In genomic region chr2:207833265-207833751, GRCh38 we compare ENCODE assay signal across 11 cellular contexts.
DNase-seq lines count a peak whose midpoint lies in the region; ATAC-seq, FAIRE-seq and TF ChIP-seq lines count a peak whose summit lies in the region.
"Had no signal": no experiment of that assay in that cellular context is flagged by ENCODE, and none has a peak within 500 bp of the region (broad histone marks: within the 10 kb centered on the region; RNA-seq: fewer than 3 reads in every experiment).

No MANE protein-coding gene starts in this region.

- POLR2A ChIA-PET in GM12878 (lab: Charles Lee): no interaction called here

- TF ChIP-seq EP300 in GM12878 (IDR thresholded peaks at IDR 0.05; ENCODE audit: borderline replicate concordance in 1 of 2, control insufficient read depth in 1 of 2, low read depth in 2 of 2, low read length in 2 of 2): no peak

- 62% methylated on average over 3 of the region's 3 CpGs for WGBS in GM12878 (ENCODE audit: insufficient coverage, insufficient replicate concordance, low lambda C conversion rate, missing lambda C conversion rate)

- no peak overlapping the region for H3K4me2 ChIP-seq in GM12878 (ENCODE audit: control insufficient read depth, insufficient read depth)
- H3K4me2 ChIP-seq in GM23338: no peak overlapping the region

- peaks cover 4% of the 10 kb centered on the region for H3K27me3 Mint-ChIP-seq in GM23338 (ENCODE audit: insufficient read depth, low read depth, poor library complexity)
- H3K27me3 Mint-ChIP-seq in activated T-helper 1 cell treated with anti-CD3 and anti-CD28 coated beads, Interleukin-12 subunit alpha, Interleukin-12 subunit beta, Interleukin-2, Interleukin-4 antibody, amounts not matched to agents 30 ng/mL and 10 ng/mL and 1 ng/mL, durations not matched to agents 14 hours and 24 hours and 36 hours (ENCODE audit: insufficient read depth): no peaks in the 10 kb centered on the region

- CTCF ChIA-PET in GM12878 (lab: Yijun Ruan, JAX): no interaction called here

- H4K20me1 ChIP-seq in GM12878 (ENCODE audit: control insufficient read depth, insufficient read depth) (no peaks in the 10 kb centered on the region), GM23338 (replicated peaks; ENCODE audit: insufficient read depth) (no peaks in the 10 kb centered on the region)

- no peaks in the 10 kb centered on the region for H3K36me3 Mint-ChIP-seq in GM23338 (ENCODE audit: low read depth)
- no peaks in the 10 kb centered on the region for H3K36me3 Mint-ChIP-seq in activated T-helper 1 cell treated with anti-CD3 and anti-CD28 coated beads, Interleukin-12 subunit alpha, Interleukin-12 subunit beta, Interleukin-2, Interleukin-4 antibody, amounts not matched to agents 30 ng/mL and 10 ng/mL and 1 ng/mL, durations not matched to agents 14 hours and 24 hours and 36 hours (ENCODE audit: low read depth)

- H3K79me2 ChIP-seq in GM12878 (ENCODE audit: control insufficient read depth, insufficient read depth, low read length) (no peaks in the 10 kb centered on the region), GM23338 (replicated peaks; ENCODE audit: insufficient read depth) (no peaks in the 10 kb centered on the region)

- BruUV-seq in GM12878 (replicated peaks; lab: Mats Ljungman, UMichigan): no TSS peak

- no peak for TF ChIP-seq POLR2A in GM12878 (IDR thresholded peaks at IDR 0.05; ENCODE audit: low read depth, low read length)

- SMC1A ChIA-PET in GM12878 (lab: Charles Lee; ENCODE audit: uncharacterized antibody, unreplicated experiment): no interaction called here

- no peak overlapping the region for H3K4me3 ChIP-seq in GM12878
- H3K4me3 ChIP-seq in GM23338: no peak overlapping the region
- H3K4me3 ChIP-seq: cardiac muscle cell had no signal

- no peaks in the 10 kb centered on the region for H3K9me3 Mint-ChIP-seq in GM23338
- no peaks in the 10 kb centered on the region for H3K9me3 Mint-ChIP-seq in activated T-helper 1 cell treated with anti-CD3 and anti-CD28 coated beads, Interleukin-12 subunit alpha, Interleukin-12 subunit beta, Interleukin-2, Interleukin-4 antibody, amounts not matched to agents 30 ng/mL and 10 ng/mL and 1 ng/mL, durations not matched to agents 14 hours and 24 hours and 36 hours

- intact Hi-C loops in GM12878 (cut with micrococcal nuclease; ENCODE audit: unreplicated experiment): no loop called here
- intact Hi-C loops in activated T-helper 1 cell treated with anti-CD3 and anti-CD28 coated beads, Interleukin-12 subunit alpha, Interleukin-12 subunit beta, Interleukin-2, Interleukin-4 antibody, amounts not matched to agents 30 ng/mL and 10 ng/mL and 1 ng/mL, durations not matched to agents 14 hours and 24 hours and 36 hours (cut with micrococcal nuclease): no loop called here

- H3K36me3 ChIP-seq in GM12878 (ENCODE audit: control insufficient read depth in 2 of 2, insufficient read depth in 2 of 2, low read length in 1 of 2): no peaks in the 10 kb centered on the region
- H3K36me3 ChIP-seq in GM23338 (ENCODE audit: insufficient read depth): no peaks in the 10 kb centered on the region
- H3K36me3 ChIP-seq: cardiac muscle cell had no signal

- H3K4me1 ChIP-seq in GM12878 (ENCODE audit: control insufficient read depth, insufficient read depth, low read length) (peaks cover 11% of the 10 kb centered on the region), GM23338 (ENCODE audit: insufficient read depth) (peaks cover 22% of the 10 kb centered on the region)

- ATAC-seq in GM18499 (IDR thresholded peaks at IDR 0.05; ENCODE audit: insufficient read depth, unreplicated experiment): peak; percentile 95
- peak; percentile 98 for ATAC-seq in GM21360 (IDR thresholded peaks at IDR 0.05; ENCODE audit: unreplicated experiment)
- peak; percentile 91 for ATAC-seq in HG03108 (IDR thresholded peaks at IDR 0.05; ENCODE audit: unreplicated experiment)
- ATAC-seq in GM12878: peak; percentile 99
- ATAC-seq in GM23338: no peak

- no peak for TF ChIP-seq CTCF in GM12878 (IDR thresholded peaks at IDR 0.05 in 2 of 3, conservative IDR thresholded peaks at IDR 0.05 in 1 of 3; ENCODE audit: control insufficient read depth in 2 of 3, extremely low read depth in 1 of 3, insufficient read depth in 1 of 3, low read depth in 3 of 3, low read length in 3 of 3)
- TF ChIP-seq CTCF in GM23338 (conservative IDR thresholded peaks at IDR 0.05; ENCODE audit: low read depth in 2 of 2): no peak

- H3F3A ChIP-seq in GM23338 (replicated peaks; ENCODE audit: low read depth): no peaks in the 10 kb centered on the region

- H3K27me3 ChIP-seq in GM12878 (replicated peaks in 1 of 2; ENCODE audit: control insufficient read depth in 2 of 2, insufficient read depth in 2 of 2, low read length in 1 of 2): no peaks in the 10 kb centered on the region
- no peaks in the 10 kb centered on the region for H3K27me3 ChIP-seq in GM23338 (ENCODE audit: insufficient read depth)
- H3K27me3 ChIP-seq: cardiac muscle cell had no signal

- no peaks in the 10 kb centered on the region for H3K9me3 ChIP-seq in GM12878 (replicated peaks; ENCODE audit: control insufficient read depth, insufficient read depth, low read length)

- H2AFZ ChIP-seq in GM12878 (ENCODE audit: control insufficient read depth, low read depth, low read length) (no peak overlapping the region), GM23338 (no peak overlapping the region)

- H3K9me2 ChIP-seq in GM23338 (ENCODE audit: insufficient read depth): no peaks in the 10 kb centered on the region; the same call in 1 of the 2 replicates

- no peak for TF ChIP-seq RAD21 in GM12878 (IDR thresholded peaks at IDR 0.05; ENCODE audit: insufficient read depth, low read depth, low read length)

- no peak overlapping the region for H3K27ac ChIP-seq in GM12878 (ENCODE audit: control insufficient read depth, insufficient read depth)
- no peak overlapping the region for H3K27ac ChIP-seq in GM23338 (ENCODE audit: low read depth)
- H3K27ac ChIP-seq: cardiac muscle cell had no signal

- no peak overlapping the region for H3K4me3 Mint-ChIP-seq in GM23338
- no peak overlapping the region for H3K4me3 Mint-ChIP-seq in activated T-helper 1 cell treated with anti-CD3 and anti-CD28 coated beads, Interleukin-12 subunit alpha, Interleukin-12 subunit beta, Interleukin-2, Interleukin-4 antibody, amounts not matched to agents 30 ng/mL and 10 ng/mL and 1 ng/mL, durations not matched to agents 14 hours and 24 hours and 36 hours

- RAD21 ChIA-PET in GM12878 (lab: Charles Lee; ENCODE audit: unreplicated experiment): no interaction called here

- no peak overlapping the region for H3K9ac ChIP-seq in GM12878 (ENCODE audit: control insufficient read depth, insufficient read depth, low read length)

- H3K27ac Mint-ChIP-seq in GM23338: no peak overlapping the region
- H3K27ac Mint-ChIP-seq in activated T-helper 1 cell treated with anti-CD3 and anti-CD28 coated beads, Interleukin-12 subunit alpha, Interleukin-12 subunit beta, Interleukin-2, Interleukin-4 antibody, amounts not matched to agents 30 ng/mL and 10 ng/mL and 1 ng/mL, durations not matched to agents 14 hours and 24 hours and 36 hours: no peak overlapping the region

- in situ Hi-C loops in GM12878 (cut with MboI): no loop called here

- H3K4me1 Mint-ChIP-seq in GM23338: peaks cover 24% of the 10 kb centered on the region
- peaks cover 16% of the 10 kb centered on the region for H3K4me1 Mint-ChIP-seq in activated T-helper 1 cell treated with anti-CD3 and anti-CD28 coated beads, Interleukin-12 subunit alpha, Interleukin-12 subunit beta, Interleukin-2, Interleukin-4 antibody, amounts not matched to agents 30 ng/mL and 10 ng/mL and 1 ng/mL, durations not matched to agents 14 hours and 24 hours and 36 hours (ENCODE audit: low read depth)

- DNase-seq in GM12878 (ENCODE audit: low read depth, low spot score) (peak; percentile 31), GM23338 (ENCODE audit: low spot score) (no peak), amygdala (lab: John Stamatoyannopoulos, UW) (no peak), CD1c-positive myeloid dendritic cell (ENCODE audit: extremely low spot score) (no peak)
- no peak for DNase-seq in activated T-helper 1 cell treated with anti-CD3 and anti-CD28 coated beads, Interleukin-12 subunit alpha, Interleukin-12 subunit beta, Interleukin-2, Interleukin-4 antibody, amounts not matched to agents 30 ng/mL and 10 ng/mL and 1 ng/mL, durations not matched to agents 14 hours and 24 hours and 36 hours (ENCODE audit: low spot score)
- DNase-seq: EL, substantia nigra had no signal

- FAIRE-seq in GM12878 (lab: Jason Lieb, UNC): peak; percentile 94

TF ChIP-seq in GM12878, 131 proteins besides CTCF, POLR2A, EP300 and RAD21 (continues in another document):
- TF ChIP-seq JUNB (IDR thresholded peaks at IDR 0.05): peak; percentile 85
- TF ChIP-seq MTA2 (IDR thresholded peaks at IDR 0.05; ENCODE audit: low read depth): peak; percentile 24; the same call in 1 of the 2 replicates
- peak; percentile 23; the same call in 1 of the 2 replicates for TF ChIP-seq IKZF1 (conservative IDR thresholded peaks at IDR 0.05)
- TF ChIP-seq NR2F1 (conservative IDR thresholded peaks at IDR 0.05): no peak
- TF ChIP-seq RUNX3 (IDR thresholded peaks at IDR 0.05; ENCODE audit: low read length): peak; percentile 28; the same call in 1 of the 2 replicates

TF ChIP-seq in GM23338, 12 proteins besides CTCF, POLR2A, EP300 and RAD21 (continues in another document):
- no peak for TF ChIP-seq POLR2AphosphoS5 (IDR thresholded peaks at IDR 0.05; ENCODE audit: low read depth)
- TF ChIP-seq ETS1 (IDR thresholded peaks at IDR 0.05): no peak
- no peak for TF ChIP-seq EZH2 (IDR thresholded peaks at IDR 0.05; ENCODE audit: low read depth, unreplicated experiment)
- TF ChIP-seq ZNF331 (CRISPR knock-in tag; IDR thresholded peaks at IDR 0.05; ENCODE audit: low read depth): no peak
- TF ChIP-seq STAT1 (IDR thresholded peaks at IDR 0.05; ENCODE audit: unreplicated experiment): no peak
- TF ChIP-seq JUNB (IDR thresholded peaks at IDR 0.05; ENCODE audit: unreplicated experiment): no peak
- TF ChIP-seq CREB1 (CRISPR knock-in tag; IDR thresholded peaks at IDR 0.05; ENCODE audit: low read depth): no peak
- no peak for TF ChIP-seq NANOG (IDR thresholded peaks at IDR 0.05; ENCODE audit: borderline replicate concordance)
- TF ChIP-seq ZNF114 (CRISPR knock-in tag; IDR thresholded peaks at IDR 0.05): no peak
- no peak for TF ChIP-seq EZH2phosphoT487 (IDR thresholded peaks at IDR 0.05; ENCODE audit: unreplicated experiment)
